ENCODE assay signal across 8 cellular contexts in the genomic region with DNA sequence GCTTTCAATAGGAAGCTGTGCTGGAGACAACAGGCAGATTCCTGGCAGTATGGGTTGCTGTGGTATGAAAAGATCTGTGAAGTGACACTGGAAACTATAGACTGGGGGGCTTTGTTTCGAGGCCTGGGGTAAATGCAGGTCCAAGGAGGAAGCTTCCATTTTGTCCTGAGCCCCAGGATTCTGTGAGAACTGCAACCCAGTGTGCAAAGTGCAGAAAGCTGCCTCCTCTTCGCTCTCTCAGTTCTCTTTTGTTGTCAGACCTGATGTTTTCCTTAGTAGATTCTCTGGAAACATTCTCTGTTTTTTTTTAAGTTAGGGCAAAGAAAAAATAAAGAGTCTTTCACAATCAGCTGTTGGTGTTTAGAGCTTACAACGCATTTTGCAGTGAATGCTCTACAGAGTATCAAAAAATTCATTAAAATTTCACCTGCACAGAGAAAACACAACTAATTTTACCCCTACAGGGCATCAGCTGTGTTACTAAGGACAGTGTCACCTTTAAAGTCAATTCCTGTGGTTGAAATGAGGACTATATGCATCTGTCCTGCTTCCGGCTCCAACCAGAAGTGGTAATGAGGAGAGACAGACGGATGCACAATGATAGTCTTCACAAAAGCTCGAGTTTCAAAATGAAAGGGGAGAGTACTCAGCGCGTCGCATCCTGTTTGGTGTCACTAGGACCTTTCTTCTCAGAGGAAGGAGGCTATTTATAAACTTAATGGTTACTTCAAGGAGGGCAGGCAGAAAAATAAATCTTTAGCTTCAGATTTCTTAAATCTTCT.
A peak's percentile ranks its signal among the peaks of the same experiment; 100 is the strongest.
DNase-seq lines count a peak whose midpoint lies in the region; ATAC-seq and TF ChIP-seq lines count a peak whose summit lies in the region.

No MANE protein-coding gene starts in this region.

- TF ChIP-seq CTCF in GM06990 (IDR thresholded peaks at IDR 0.05; ENCODE audit: insufficient read depth, low read length, poor library complexity, severe bottlenecking): no peak

- peak; percentile 83 for DNase-seq in GM06990 (ENCODE audit: extremely low read depth, insufficient read length)
- peak; percentile 25 for DNase-seq in activated T-cell treated with anti-CD3 and anti-CD28 coated beads for 24 hours (ENCODE audit: low read depth)
- peak; percentile 15 for DNase-seq in midbrain (lab: John Stamatoyannopoulos, UW)
- DNase-seq in NCI-H345 treated with DMSO at 0.1 percent for 48 hours (lab: John Stamatoyannopoulos, UW; ENCODE audit: unreplicated experiment): no peak
- DNase-seq in islet precursor cell: no peak
- DNase-seq in posterior vena cava (ENCODE audit: low spot score): no peak

- peak overlapping the region; percentile 45 for H3K4me3 ChIP-seq in GM06990 (replicated peaks; ENCODE audit: low read depth, low read length)

- ATAC-seq in GM19467 (IDR thresholded peaks at IDR 0.05; ENCODE audit: unreplicated experiment): peak; percentile 96
- peak; percentile 91 for ATAC-seq in HG03521 (IDR thresholded peaks at IDR 0.05; ENCODE audit: unreplicated experiment)

- no peaks in the 10 kb centered on the region for H3K36me3 ChIP-seq in GM06990 (ENCODE audit: control insufficient read depth, insufficient read depth, low read length)

- H3K27me3 ChIP-seq in GM06990 (replicated peaks; ENCODE audit: control insufficient read depth, insufficient read depth, low read length): no peaks in the 10 kb centered on the region

- intact Hi-C loops in posterior vena cava (cut with DNase I): loop anchor here in 1 of 2 donors (5.0 kb wide), 2 partner anchors 658 to 938 kb away; no protein-coding TSS in a partner anchor

Comparison
In these comparisons a context has a peak if more than half of its experiments do, and no peak if none do; other contexts are left out.
1. DNase-seq: peak in GM06990 (single experiment), activated T-cell treated with anti-CD3 and anti-CD28 coated beads for 24 hours (single experiment) and midbrain (single experiment); none in NCI-H345 treated with DMSO at 0.1 percent for 48 hours (single experiment), islet precursor cell (single experiment) and posterior vena cava (single experiment).